Comparison of ENCODE assay signal across 12 cellular contexts in the genomic region with DNA sequence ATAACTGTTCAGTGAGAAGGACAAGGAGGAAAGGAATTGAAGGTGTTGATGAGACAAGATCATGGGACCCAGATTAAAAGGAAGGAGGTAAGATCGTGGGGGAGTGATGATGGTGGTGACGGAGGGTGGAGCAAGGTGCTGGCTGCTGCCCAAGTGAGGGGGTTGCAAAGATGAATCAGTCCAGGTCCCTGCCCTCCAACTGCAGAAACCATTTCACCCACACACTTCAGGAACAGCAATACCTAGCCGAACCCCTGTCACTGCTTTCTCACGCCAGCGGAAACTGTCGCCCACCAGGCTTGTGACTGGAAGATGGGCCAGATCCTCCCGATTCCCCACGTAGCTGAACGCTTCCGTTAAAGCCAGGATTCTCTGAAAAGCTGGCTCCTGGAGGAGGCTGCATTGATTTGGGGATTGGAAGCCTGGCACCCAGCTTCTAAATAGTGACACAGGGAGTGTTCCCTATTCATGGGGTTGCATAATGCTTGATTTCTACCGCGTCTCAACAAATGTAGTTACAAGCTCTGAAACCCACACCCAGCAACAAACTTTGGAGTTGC. TPM values are rescaled to one million over a fixed set of nuclear protein-coding genes. Genes with fewer than 3 reads are reported as not detected.
A peak's percentile ranks its signal among the peaks of the same experiment; 100 is the strongest.
DNase-seq lines count a peak whose midpoint lies in the region; ATAC-seq, FAIRE-seq and TF ChIP-seq lines count a peak whose summit lies in the region.
"Had no signal": no experiment of that assay in that cellular context is flagged by ENCODE, and none has a peak within 500 bp of the region (broad histone marks: within the 10 kb centered on the region; RNA-seq: fewer than 3 reads in every experiment).

No MANE protein-coding gene starts in this region.

- H4K8ac ChIP-seq in IMR-90 (ENCODE audit: low read depth in 2 of 2, low read length in 2 of 2) (no peak overlapping the region), H1 (ENCODE audit: extremely low read depth, insufficient read depth, low read length) (0 out of 2 replicates have a peak overlapping the region, but pooled peaks have one; percentile 12)

- no peak for ATAC-seq in IMR-90 (ENCODE audit: low read depth)

- no peak overlapping the region for H3K4me2 ChIP-seq in IMR-90 (ENCODE audit: low read depth, low read length)
- H3K4me2 ChIP-seq in H1 (ENCODE audit: insufficient read depth in 1 of 2, low read depth in 2 of 2, low read length in 2 of 2): no peak overlapping the region
- H3K4me2 ChIP-seq in PC-9: no peak overlapping the region

- no peak overlapping the region for H3K9ac ChIP-seq in IMR-90 (ENCODE audit: low read depth, low read length)
- H3K9ac ChIP-seq in H1 (replicated peaks in 1 of 4; ENCODE audit: extremely low read depth in 1 of 4, low read depth in 3 of 4, low read length in 3 of 4): no peak overlapping the region

- WGBS in IMR-90 (ENCODE audit: extremely low coverage in 2 of 2, insufficient read length in 1 of 2), 2 experiments: 100% methylated on average over 1 of the region's 12 CpGs; no CpG with 5 or more reads in 1 of the 2 experiments
- 80% methylated on average over 12 of the region's 12 CpGs; no CpG with 5 or more reads in 1 of the 2 experiments for WGBS in H1 (ENCODE audit: extremely low coverage in 1 of 2, insufficient coverage in 1 of 2, insufficient read length in 1 of 2, insufficient replicate concordance in 2 of 2, low coverage in 1 of 2, low lambda C conversion rate in 2 of 2, missing lambda C conversion rate in 1 of 2), 2 experiments

- H2BK12ac ChIP-seq in H1 (ENCODE audit: low read depth, low read length): no peak overlapping the region

- H4K20me1 ChIP-seq in IMR-90 (ENCODE audit: insufficient read depth, low read length) (peaks cover 6% of the 10 kb centered on the region; the same call in 1 of the 2 replicates), H1 (replicated peaks in 1 of 2; ENCODE audit: control insufficient read depth in 1 of 2, insufficient read depth in 2 of 2, low read length in 2 of 2) (peaks cover 0 to 2% of the 10 kb centered on the region in 2 experiments), PC-9 (ENCODE audit: insufficient read depth) (peaks cover 11% of the 10 kb centered on the region; the same call in 1 of the 2 replicates)

- H3K23ac ChIP-seq in IMR-90 (ENCODE audit: low read depth, low read length) (no peak overlapping the region), H1 (ENCODE audit: insufficient read length) (no peak overlapping the region)

- H3K79me2 ChIP-seq in H1 (ENCODE audit: control insufficient read depth in 1 of 2, insufficient read depth in 2 of 2, low read length in 2 of 2): peaks cover 8 to 18% of the 10 kb centered on the region in 2 experiments
- H3K79me2 ChIP-seq in PC-9 (ENCODE audit: low read depth): peaks cover 18% of the 10 kb centered on the region

- H4K91ac ChIP-seq in IMR-90 (ENCODE audit: insufficient read depth, low read depth, low read length) (no peak overlapping the region), H1 (replicated peaks; ENCODE audit: insufficient read length, low read length) (no peak overlapping the region)

- H4K5ac ChIP-seq in IMR-90 (ENCODE audit: low read depth, low read length): no peak overlapping the region
- no peak overlapping the region for H4K5ac ChIP-seq in H1 (ENCODE audit: insufficient read length, low read depth, low read length)

- no peak overlapping the region for H3K56ac ChIP-seq in IMR-90 (ENCODE audit: extremely low read depth, insufficient read depth, low read length)
- no peak overlapping the region for H3K56ac ChIP-seq in H1 (replicated peaks; ENCODE audit: insufficient read length, low read depth, low read length)

- FAIRE-seq in H1 (lab: Jason Lieb, UNC): no peak
- FAIRE-seq: endometrium had no signal

- peak overlapping the region; percentile 8 for H2AFZ ChIP-seq in IMR-90 (replicated peaks; ENCODE audit: low read length, poor library complexity)
- H2AFZ ChIP-seq in H1 (ENCODE audit: low read length): peak overlapping the region; percentile 49; the same call in 1 of the 2 replicates
- no peak overlapping the region for H2AFZ ChIP-seq in PC-9

- intact Hi-C loops in IMR-90 (cut with micrococcal nuclease): no loop called here
- intact Hi-C loops in tibial artery (cut with DNase I; ENCODE audit: low total_unique reads): no loop called here
- intact Hi-C loops in PC-9 (cut with micrococcal nuclease; ENCODE audit: unreplicated experiment): no loop called here

- no peak overlapping the region for H2AK9ac ChIP-seq in IMR-90 (replicated peaks; ENCODE audit: low read depth, low read length, poor library complexity)

- H3K14ac ChIP-seq in IMR-90 (replicated peaks; ENCODE audit: low read depth, low read length): no peak overlapping the region
- H3K14ac ChIP-seq in H1 (ENCODE audit: insufficient read length): no peak overlapping the region

- CTCF ChIA-PET in IMR-90 (lab: Yijun Ruan, JAX) (interaction anchor here (0.6 kb wide), 2 partner anchors 306 to 877 kb away, joined by 3 read pairs; partner anchors contain the start of gene LRRC15), H1 (lab: Charles Lee; ENCODE audit: partially characterized antibody) (interaction anchor here (0.8 to 13.0 kb wide), 3 partner anchors 9 to 400 kb away, joined by 3 to 110 read pairs (median 3); partner anchors contain the start of gene FAM43A), PC-9 (lab: Charles Lee) (interaction anchor here (0.6 to 1.0 kb wide), 2 partner anchors 81 to 596 kb away, joined by 3 read pairs; partner anchors contain the start of gene XXYLT1)

- no peak overlapping the region for H2BK15ac ChIP-seq in IMR-90 (ENCODE audit: low read depth, low read length)
- H2BK15ac ChIP-seq in H1 (ENCODE audit: low read length): no peak overlapping the region

- H3K27me3 ChIP-seq in IMR-90 (ENCODE audit: control insufficient read depth, insufficient read depth, low read length) (peaks cover 2% of the 10 kb centered on the region; the same call in 1 of the 2 replicates), H1 (replicated peaks in 1 of 4; ENCODE audit: control insufficient read depth in 3 of 4, extremely low read depth in 1 of 4, insufficient read depth in 3 of 4, low read length in 3 of 4) (peaks cover 0 to 2% (median 0%) of the 10 kb centered on the region in 4 experiments; a peak in 2 of 7 replicates), tibial artery (peaks cover 0 to 5% of the 10 kb centered on the region in 2 donors), PC-9 (ENCODE audit: insufficient read depth, low read depth) (no peaks in the 10 kb centered on the region)
- H3K27me3 ChIP-seq: spleen had no signal

- no peaks in the 10 kb centered on the region for H3F3A ChIP-seq in PC-9 (ENCODE audit: insufficient read depth, low read depth)

- no peaks in the 10 kb centered on the region for H3K36me3 ChIP-seq in IMR-90 (ENCODE audit: control insufficient read depth, insufficient read depth, low read length)
- H3K36me3 ChIP-seq in H1 (ENCODE audit: control insufficient read depth in 2 of 4, insufficient read depth in 4 of 4, low read length in 3 of 4): no peaks in the 10 kb centered on the region
- no peaks in the 10 kb centered on the region for H3K36me3 ChIP-seq in tibial artery
- no peaks in the 10 kb centered on the region for H3K36me3 ChIP-seq in PC-9 (ENCODE audit: low read depth)
- H3K36me3 ChIP-seq: spleen had no signal

- H2BK120ac ChIP-seq in IMR-90 (ENCODE audit: low read depth, low read length) (no peak overlapping the region), H1 (replicated peaks; ENCODE audit: low read depth, low read length) (no peak overlapping the region)

- DNase-seq in IMR-90: no peak
- DNase-seq in activated CD8-positive, alpha-beta memory T cell treated with anti-CD3 and anti-CD28 coated beads for 24 hours: peak; percentile 79
- no peak for DNase-seq in H1 (ENCODE audit: low read depth in 1 of 2, low spot score in 2 of 2)
- DNase-seq in stimulated activated CD4-positive, alpha-beta T cell treated with anti-CD3 and anti-CD28 coated beads, TNF-alpha, amount 100 ng/mL, for 24 hours (ENCODE audit: low read depth in 3 of 3): peak in 2 of 3 experiments; percentile 70 to 78
- DNase-seq in tibial artery: no peak
- DNase-seq in NCI-H226: no peak
- no peak for DNase-seq in PC-9
- DNase-seq in iPS-NIHi7 (ENCODE audit: extremely low spot score): no peak
- DNase-seq: DMS 273 treated with DMSO at 0.1 percent for 48 hours, NCI-H510A treated with DMSO at 0.1 percent for 48 hours, spleen had no signal

- H2BK20ac ChIP-seq in IMR-90 (ENCODE audit: low read depth, low read length) (no peak overlapping the region), H1 (ENCODE audit: low read length) (no peak overlapping the region)

- H3K9me2 ChIP-seq in PC-9 (ENCODE audit: insufficient read depth): no peaks in the 10 kb centered on the region

- H3K18ac ChIP-seq in IMR-90 (ENCODE audit: low read depth, low read length) (no peak overlapping the region), H1 (ENCODE audit: extremely low read depth, low read length) (no peak overlapping the region)

- TF ChIP-seq EP300 in H1 (IDR thresholded peaks at IDR 0.05; ENCODE audit: borderline replicate concordance in 1 of 2, low read depth in 2 of 2, low read length in 2 of 2): no peak

- peaks cover 2% of the 10 kb centered on the region; the same call in 1 of the 2 replicates for H3K23me2 ChIP-seq in H1 (ENCODE audit: low read depth, low read length)

- H3K4me3 ChIP-seq in IMR-90 (ENCODE audit: insufficient read depth, low read depth, low read length) (no peak overlapping the region), H1 (ENCODE audit: extremely low read depth in 1 of 4, insufficient read depth in 2 of 4, low read depth in 3 of 4, low read length in 4 of 4) (no peak overlapping the region), tibial artery (no peak overlapping the region), PC-9 (no peak overlapping the region)
- H3K4me3 ChIP-seq: spleen had no signal

- no peak overlapping the region for H2AK5ac ChIP-seq in IMR-90 (ENCODE audit: low read depth, low read length)
- no peak overlapping the region; the same call in 1 of the 2 replicates for H2AK5ac ChIP-seq in H1 (ENCODE audit: low read depth, low read length)

- BruUV-seq in IMR-90 (replicated peaks; lab: Mats Ljungman, UMichigan) (no TSS peak), PC-9 (replicated peaks; lab: Mats Ljungman, UMichigan) (no TSS peak)

- TF ChIP-seq POLR2A in IMR-90 (IDR thresholded peaks at IDR 0.05; ENCODE audit: low read depth, low read length): no peak
- TF ChIP-seq POLR2A in H1 (IDR thresholded peaks at IDR 0.05; ENCODE audit: control extremely low read depth in 1 of 2, low read depth in 2 of 2, low read length in 2 of 2): no peak

- H3K9me1 ChIP-seq in IMR-90 (ENCODE audit: insufficient read depth, low read length): no peaks in the 10 kb centered on the region; the same call in 1 of the 2 replicates

- H3K79me1 ChIP-seq in IMR-90 (ENCODE audit: low read depth in 1 of 2, low read length in 2 of 2): peaks cover 8 to 17% of the 10 kb centered on the region in 2 experiments; a peak in 2 of 4 replicates
- H3K79me1 ChIP-seq in H1 (ENCODE audit: low read depth, low read length): no peaks in the 10 kb centered on the region; the same call in 1 of the 2 replicates

- dilution Hi-C loops in IMR-90 (cut with HindIII; ENCODE audit: low sequenced_read_pairs, unreplicated experiment): no loop called here

- TF ChIP-seq CTCF in IMR-90 (conservative IDR thresholded peaks at IDR 0.05; ENCODE audit: low read depth, low read length) (no peak), H1 (IDR thresholded peaks at IDR 0.05; ENCODE audit: control extremely low read depth in 1 of 3, insufficient read depth in 1 of 3, low read depth in 1 of 3, low read length in 3 of 3) (no peak), tibial artery (IDR thresholded peaks at IDR 0.05) (no peak), PC-9 (conservative IDR thresholded peaks at IDR 0.05) (no peak)

- TF ChIP-seq RAD21 in IMR-90 (IDR thresholded peaks at IDR 0.05; ENCODE audit: low read length) (no peak), H1 (IDR thresholded peaks at IDR 0.05 in 1 of 2, conservative IDR thresholded peaks at IDR 0.05 in 1 of 2; ENCODE audit: low read depth in 2 of 2, low read length in 2 of 2) (no peak)

- POLR2A ChIA-PET in IMR-90 (lab: Charles Lee; ENCODE audit: unreplicated experiment) (no interaction called here), H1 (lab: Charles Lee; ENCODE audit: partially characterized antibody) (interaction anchor here (1.1 kb wide), 2 partner anchors 11 to 432 kb away, joined by 3 read pairs; no protein-coding TSS in a partner anchor), PC-9 (lab: Charles Lee; ENCODE audit: unreplicated experiment) (interaction anchor here (0.7 kb wide), 1 partner anchor 33 kb away, joined by 3 read pairs; no protein-coding TSS in a partner anchor)

- H3K9me3 ChIP-seq in IMR-90 (ENCODE audit: control insufficient read depth, insufficient read depth, low read length) (no peaks in the 10 kb centered on the region), H1 (ENCODE audit: insufficient read depth in 2 of 2, low read depth in 1 of 2, low read length in 1 of 2) (no peaks in the 10 kb centered on the region), tibial artery (no peaks in the 10 kb centered on the region), PC-9 (ENCODE audit: insufficient read depth, low read depth) (no peaks in the 10 kb centered on the region)
- H3K9me3 ChIP-seq: spleen had no signal

- no peak overlapping the region for H2BK5ac ChIP-seq in IMR-90 (ENCODE audit: low read depth, low read length, poor library complexity, severe bottlenecking)
- no peak overlapping the region for H2BK5ac ChIP-seq in H1 (ENCODE audit: low read depth, low read length)

- H3K4ac ChIP-seq in IMR-90 (ENCODE audit: low read depth, low read length) (no peak overlapping the region), H1 (replicated peaks; ENCODE audit: insufficient read length, low read depth, low read length) (no peak overlapping the region)

- in situ Hi-C loops in IMR-90 (cut with MboI; ENCODE audit: low sequenced_read_pairs): loop anchor here (5.0 to 10.0 kb wide), 3 partner anchors 432 to 850 kb away; no protein-coding TSS in a partner anchor

- peaks cover 1% of the 10 kb centered on the region; the same call in 1 of the 2 replicates for H3K4me1 ChIP-seq in IMR-90 (ENCODE audit: control insufficient read depth, insufficient read depth, low read length)
- peaks cover 0 to 4% (median under 1%) of the 10 kb centered on the region in 4 experiments; a peak in 4 of 7 replicates for H3K4me1 ChIP-seq in H1 (replicated peaks in 1 of 4; ENCODE audit: control insufficient read depth in 3 of 4, insufficient read depth in 4 of 4, low read length in 3 of 4)
- peaks cover 0 to 21% (median 13%) of the 10 kb centered on the region in 4 donors for H3K4me1 ChIP-seq in tibial artery
- H3K4me1 ChIP-seq in PC-9 (replicated peaks; ENCODE audit: insufficient read depth): peaks cover 11% of the 10 kb centered on the region; the same call in 1 of the 2 replicates

- H3K27ac ChIP-seq in IMR-90 (ENCODE audit: insufficient read depth, low read length) (no peak overlapping the region), H1 (ENCODE audit: low read depth, low read length) (no peak overlapping the region), tibial artery (peak overlapping the region in 1 of 2 donors; percentile 16), PC-9 (no peak overlapping the region)
- H3K27ac ChIP-seq: spleen had no signal

RNA-seq across cellular contexts. Expression of gene LSG1, which starts 3.2 kb away (rescaled TPM):
- total RNA-seq in IMR-90 (2012; rRNA removed) (45.2 and 46.7 TPM in 2 replicates), PC-9 (2021) (59.2 and 71.8 TPM in 2 replicates)
- polyA plus RNA-seq in IMR-90 (2012; rRNA removed) (25.2 and 26.8 TPM in 2 replicates), H1 (2011; rRNA removed) (17.8 and 23.7 TPM in 2 replicates)
- 4.7 and 9.8 TPM in 2 replicates for polyA plus RNA-seq in IMR-90 (2012; cell fraction: cytosol; rRNA removed)
- 14.1 and 59.8 TPM in 2 replicates for polyA plus RNA-seq in IMR-90 (2012; cell fraction: nucleus; rRNA removed; ENCODE audit: low replicate concordance)
- 47.6 and 49.9 TPM in 2 replicates for total RNA-seq in H1 (2021; fragmentation: NEBNext Ultra II Directional; extraction: Animal tissue kit (Norgen Biotek cat#: 25700))
- polyA plus RNA-seq in H1 (2011; cell fraction: cytosol; rRNA removed): 27.4 TPM
- polyA plus RNA-seq in H1 (2011; cell fraction: nucleus; rRNA removed): 40.1 TPM
- polyA plus RNA-seq in H1 (2012, experiment 1 of 2): 32.9 to 45.5 TPM (median 41.1 TPM) in 4 replicates
- polyA plus RNA-seq in H1 (2012, experiment 2 of 2): 6.7 TPM
- polyA plus RNA-seq in H1 (2013, experiment 1 of 2): 42.5 TPM
- 40.4 TPM for polyA plus RNA-seq in H1 (2013, experiment 2 of 2)
- polyA minus RNA-seq in H1 (2011; rRNA and poly(A)+ RNA removed): 52.6 and 90.4 TPM in 2 replicates
- polyA minus RNA-seq in H1 (2011; cell fraction: cytosol; rRNA and poly(A)+ RNA removed): 36.5 TPM
- polyA minus RNA-seq in H1 (2011; cell fraction: nucleus; rRNA and poly(A)+ RNA removed): 57.7 TPM

RNA-seq across cellular contexts. Expression of gene FAM43A, which starts 10.5 kb away (rescaled TPM):
- total RNA-seq in IMR-90 (2012; rRNA removed) (3.0 and 3.1 TPM in 2 replicates), PC-9 (2021) (8.8 and 12.8 TPM in 2 replicates)
- polyA plus RNA-seq in IMR-90 (2012; rRNA removed) (11.2 and 11.5 TPM in 2 replicates), H1 (2011; rRNA removed) (2.3 and 4.9 TPM in 2 replicates)
- 8.8 and 20.4 TPM in 2 replicates for polyA plus RNA-seq in IMR-90 (2012; cell fraction: cytosol; rRNA removed)
- polyA plus RNA-seq in IMR-90 (2012; cell fraction: nucleus; rRNA removed; ENCODE audit: low replicate concordance): 30.0 and 63.1 TPM in 2 replicates
- 2.6 and 2.9 TPM in 2 replicates for total RNA-seq in H1 (2021; fragmentation: NEBNext Ultra II Directional; extraction: Animal tissue kit (Norgen Biotek cat#: 25700))
- polyA plus RNA-seq in H1 (2011; cell fraction: cytosol; rRNA removed): 4.3 TPM
- 4.0 TPM for polyA plus RNA-seq in H1 (2011; cell fraction: nucleus; rRNA removed)
- polyA plus RNA-seq in H1 (2012, experiment 1 of 2): 1.9 to 2.7 TPM (median 1.9 TPM) in 4 replicates
- 2.4 TPM for polyA plus RNA-seq in H1 (2012, experiment 2 of 2)
- 1.3 TPM for polyA plus RNA-seq in H1 (2013, experiment 1 of 2)
- 1.4 TPM for polyA plus RNA-seq in H1 (2013, experiment 2 of 2)
- polyA minus RNA-seq in H1 (2011; rRNA and poly(A)+ RNA removed): 0.44 and 0.66 TPM in 2 replicates
- 2.2 TPM for polyA minus RNA-seq in H1 (2011; cell fraction: cytosol; rRNA and poly(A)+ RNA removed)
- polyA minus RNA-seq in H1 (2011; cell fraction: nucleus; rRNA and poly(A)+ RNA removed): 5.6 TPM

RNA-seq across cellular contexts. Expression of gene TMEM44, which starts 41.9 kb away (rescaled TPM):
- total RNA-seq in IMR-90 (2012; rRNA removed) (7.8 and 9.7 TPM in 2 replicates), PC-9 (2021) (37.5 and 52.7 TPM in 2 replicates)
- polyA plus RNA-seq in IMR-90 (2012; rRNA removed) (22.4 and 24.2 TPM in 2 replicates), H1 (2011; rRNA removed) (14.0 and 14.8 TPM in 2 replicates)
- polyA plus RNA-seq in IMR-90 (2012; cell fraction: cytosol; rRNA removed): 13.9 and 18.1 TPM in 2 replicates
- 104 and 111 TPM in 2 replicates for polyA plus RNA-seq in IMR-90 (2012; cell fraction: nucleus; rRNA removed; ENCODE audit: low replicate concordance)
- total RNA-seq in H1 (2021; fragmentation: NEBNext Ultra II Directional; extraction: Animal tissue kit (Norgen Biotek cat#: 25700)): 15.4 and 16.7 TPM in 2 replicates
- 16.6 TPM for polyA plus RNA-seq in H1 (2011; cell fraction: cytosol; rRNA removed)
- polyA plus RNA-seq in H1 (2011; cell fraction: nucleus; rRNA removed): 28.7 TPM
- 15.1 to 20.7 TPM (median 18.0 TPM) in 4 replicates for polyA plus RNA-seq in H1 (2012, experiment 1 of 2)
- polyA plus RNA-seq in H1 (2012, experiment 2 of 2): 9.9 TPM
- polyA plus RNA-seq in H1 (2013, experiment 1 of 2): 10.8 TPM
- 10.9 TPM for polyA plus RNA-seq in H1 (2013, experiment 2 of 2)
- 12.5 and 13.0 TPM in 2 replicates for polyA minus RNA-seq in H1 (2011; rRNA and poly(A)+ RNA removed)
- polyA minus RNA-seq in H1 (2011; cell fraction: cytosol; rRNA and poly(A)+ RNA removed): 15.5 TPM
- 11.7 TPM for polyA minus RNA-seq in H1 (2011; cell fraction: nucleus; rRNA and poly(A)+ RNA removed)

Comparison
In these comparisons a context has a peak if more than half of its experiments do, and no peak if none do; other contexts are left out.
1. DNase-seq: peak in activated CD8-positive, alpha-beta memory T cell treated with anti-CD3 and anti-CD28 coated beads for 24 hours (single experiment) and stimulated activated CD4-positive, alpha-beta T cell treated with anti-CD3 and anti-CD28 coated beads, TNF-alpha, amount 100 ng/mL, for 24 hours (2 of 3); none in IMR-90 (single experiment), H1 (0 of 2), tibial artery (0 of 2), NCI-H226 (single experiment), PC-9 (0 of 2) and iPS-NIHi7 (single experiment).